Comparison of ENCODE assay signal across 8 cellular contexts in genomic region chr12:120538281-120539156, GRCh38. TPM values are rescaled to one million over a fixed set of nuclear protein-coding genes. Genes with fewer than 3 reads are reported as not detected.
DNase-seq lines count a peak whose midpoint lies in the region; ATAC-seq and TF ChIP-seq lines count a peak whose summit lies in the region.

No MANE protein-coding gene starts in this region.

- no peak for TF ChIP-seq CTCF in PC-3 (conservative IDR thresholded peaks at IDR 0.05; ENCODE audit: low read depth, low read length)

- CTCF ChIA-PET in PC-3 (lab: Charles Lee): interaction anchor here (0.7 kb wide), 1 partner anchor 1468 kb away, joined by 3 read pairs; no protein-coding TSS in a partner anchor

- H3K9ac ChIP-seq in PC-3 (ENCODE audit: low read length): no peak overlapping the region
- H3K9ac ChIP-seq in muscle layer of colon (ENCODE audit: low read length): peak overlapping the region; percentile 12

- H3K9me3 ChIP-seq in PC-3 (ENCODE audit: low read length) (no peaks in the 10 kb centered on the region), muscle layer of colon (ENCODE audit: low read length) (no peaks in the 10 kb centered on the region)
- no peaks in the 10 kb centered on the region for H3K9me3 ChIP-seq in effector memory CD4-positive, alpha-beta T cell (ENCODE audit: control insufficient read depth, low read length)

- POLR2A ChIA-PET in PC-3 (lab: Charles Lee; ENCODE audit: unreplicated experiment): interaction anchor here (0.6 to 1.6 kb wide), 5 partner anchors 9 to 275 kb away, joined by 3 to 4 read pairs (median 4); no protein-coding TSS in a partner anchor

- no peaks in the 10 kb centered on the region for H3K9me2 ChIP-seq in PC-3 (replicated peaks; ENCODE audit: low read length)

- BruUV-seq in PC-3 (replicated peaks; lab: Mats Ljungman, UMichigan): no TSS peak

- ATAC-seq in PC-3: peak; percentile 53
- ATAC-seq in GM19324 (IDR thresholded peaks at IDR 0.05; ENCODE audit: low FRiP score, unreplicated experiment): no peak

- intact Hi-C loops in PC-3 (cut with micrococcal nuclease): loop anchor here (1.0 to 5.0 kb wide), 3 partner anchors 8 to 149 kb away; partner anchors contain the start of genes COX6A1 and MLEC

- H3K4me3 ChIP-seq in PC-3 (ENCODE audit: low read length) (peak overlapping the region; percentile 92), muscle layer of colon (ENCODE audit: low read depth in 1 of 2, low read length in 2 of 2) (peak overlapping the region; percentile 26 to 41)
- peak overlapping the region; percentile 18 for H3K4me3 ChIP-seq in effector memory CD4-positive, alpha-beta T cell (ENCODE audit: insufficient read depth, low read depth, low read length, poor library complexity, severe bottlenecking)

- H4K20me1 ChIP-seq in PC-3 (ENCODE audit: low read length): peaks cover 60% of the 10 kb centered on the region

- peaks cover 18% of the 10 kb centered on the region for H3F3A ChIP-seq in PC-3 (ENCODE audit: low read length, unreplicated experiment)

- no peak overlapping the region for H2AFZ ChIP-seq in PC-3 (ENCODE audit: low read length)

- H3K27ac ChIP-seq in PC-3 (ENCODE audit: low read length) (peak overlapping the region; percentile 62), muscle layer of colon (ENCODE audit: low read depth, low read length) (peak overlapping the region; percentile 73)
- peak overlapping the region; percentile 36 for H3K27ac ChIP-seq in effector memory CD4-positive, alpha-beta T cell (ENCODE audit: insufficient read depth, low read length, poor library complexity, severe bottlenecking)

- H3K4me2 ChIP-seq in PC-3 (ENCODE audit: low read length): peak overlapping the region; percentile 90

- peaks cover 96% of the 10 kb centered on the region for H3K79me2 ChIP-seq in PC-3 (ENCODE audit: low read length)

- DNase-seq in GDM1 (lab: John Stamatoyannopoulos, UW) (peak; percentile 32), PC-3 (peak; percentile 94), DMS153 treated with DMSO at 0.1 percent for 48 hours (lab: John Stamatoyannopoulos, UW; ENCODE audit: unreplicated experiment) (no peak), COLO829 (ENCODE audit: low spot score) (no peak), Kasumi-1 (lab: John Stamatoyannopoulos, UW) (no peak)
- DNase-seq in effector memory CD4-positive, alpha-beta T cell: no peak

- H3K36me3 ChIP-seq in PC-3 (ENCODE audit: low read depth, low read length) (peaks cover 6% of the 10 kb centered on the region; the same call in 1 of the 2 replicates), muscle layer of colon (ENCODE audit: insufficient read depth, low read length) (peaks cover 3% of the 10 kb centered on the region)
- no peaks in the 10 kb centered on the region for H3K36me3 ChIP-seq in effector memory CD4-positive, alpha-beta T cell (ENCODE audit: control insufficient read depth, insufficient read depth, low read length)

- no peaks in the 10 kb centered on the region for H3K27me3 ChIP-seq in PC-3 (ENCODE audit: low read length)
- no peaks in the 10 kb centered on the region for H3K27me3 ChIP-seq in effector memory CD4-positive, alpha-beta T cell (replicated peaks; ENCODE audit: control insufficient read depth, insufficient read depth, low read length, poor library complexity, severe bottlenecking)
- H3K27me3 ChIP-seq in muscle layer of colon (ENCODE audit: control insufficient read depth in 1 of 2, insufficient read depth in 2 of 2, low read length in 2 of 2): no peaks in the 10 kb centered on the region

- H3K4me1 ChIP-seq in PC-3 (ENCODE audit: insufficient read depth, low read length) (peaks cover 44% of the 10 kb centered on the region), muscle layer of colon (ENCODE audit: insufficient read depth, low read length) (peaks cover 56% of the 10 kb centered on the region)
- H3K4me1 ChIP-seq in effector memory CD4-positive, alpha-beta T cell (ENCODE audit: control insufficient read depth, insufficient read depth, low read length, poor library complexity, severe bottlenecking): peaks cover 29% of the 10 kb centered on the region

RNA-seq across cellular contexts. Expression of gene RNF10, which starts 4.4 kb away (rescaled TPM):
- 79.7 and 161 TPM in 2 replicates for total RNA-seq in PC-3 (2014; rRNA removed)

RNA-seq across cellular contexts. Expression of gene COQ5, which starts 9.6 kb away (rescaled TPM):
- 40.4 and 41.2 TPM in 2 replicates for total RNA-seq in PC-3 (2014; rRNA removed)

RNA-seq across cellular contexts. Expression of gene DYNLL1, which starts 42.6 kb away (rescaled TPM):
- 283 and 396 TPM in 2 replicates for total RNA-seq in PC-3 (2014; rRNA removed)

RNA-seq across cellular contexts. Expression of gene POP5, which starts 42.7 kb away (rescaled TPM):
- total RNA-seq in PC-3 (2014; rRNA removed): 83.8 and 89.8 TPM in 2 replicates

Comparison
In these comparisons a context has a peak if more than half of its experiments do, and no peak if none do; other contexts are left out.
1. DNase-seq: peak in GDM1 (single experiment) and PC-3 (single experiment); none in effector memory CD4-positive, alpha-beta T cell (0 of 3), DMS153 treated with DMSO at 0.1 percent for 48 hours (single experiment), COLO829 (single experiment) and Kasumi-1 (0 of 2).
2. H3K4me3 ChIP-seq: peak in every context shown above with its lines; median percentile 92 in PC-3; 34 in muscle layer of colon; 18 in effector memory CD4-positive, alpha-beta T cell.
3. Peak in every context shown above with its lines, with median percentiles within 50 percentile points of each other: H3K27ac ChIP-seq.